ENCODE assay signal across 1 cellular context in the genomic region with DNA sequence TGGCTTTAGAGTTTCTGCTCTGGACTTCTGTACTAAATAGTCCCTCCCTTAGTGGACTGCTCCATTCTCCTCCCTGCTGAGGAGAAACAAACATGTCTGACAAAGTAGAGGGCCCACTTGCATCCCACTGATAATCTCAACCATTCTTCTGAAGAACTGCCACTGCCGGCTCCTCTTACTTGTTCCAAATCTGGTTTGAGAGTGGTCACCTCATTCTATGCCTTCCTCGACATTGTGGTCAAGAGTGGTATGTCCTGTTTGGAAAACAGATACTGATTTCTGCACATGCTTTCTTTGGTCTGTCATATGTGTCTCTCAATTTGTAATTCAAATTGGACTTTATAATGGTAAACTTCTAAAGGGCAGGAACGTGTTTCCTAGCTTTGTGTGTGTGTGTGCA.
TF ChIP-seq lines count a peak whose summit lies in the region.

No MANE protein-coding gene starts in this region.

TF ChIP-seq in K562, 482 proteins besides CTCF, POLR2A, EP300 and RAD21:
- TF ChIP-seq, protein P1, sequence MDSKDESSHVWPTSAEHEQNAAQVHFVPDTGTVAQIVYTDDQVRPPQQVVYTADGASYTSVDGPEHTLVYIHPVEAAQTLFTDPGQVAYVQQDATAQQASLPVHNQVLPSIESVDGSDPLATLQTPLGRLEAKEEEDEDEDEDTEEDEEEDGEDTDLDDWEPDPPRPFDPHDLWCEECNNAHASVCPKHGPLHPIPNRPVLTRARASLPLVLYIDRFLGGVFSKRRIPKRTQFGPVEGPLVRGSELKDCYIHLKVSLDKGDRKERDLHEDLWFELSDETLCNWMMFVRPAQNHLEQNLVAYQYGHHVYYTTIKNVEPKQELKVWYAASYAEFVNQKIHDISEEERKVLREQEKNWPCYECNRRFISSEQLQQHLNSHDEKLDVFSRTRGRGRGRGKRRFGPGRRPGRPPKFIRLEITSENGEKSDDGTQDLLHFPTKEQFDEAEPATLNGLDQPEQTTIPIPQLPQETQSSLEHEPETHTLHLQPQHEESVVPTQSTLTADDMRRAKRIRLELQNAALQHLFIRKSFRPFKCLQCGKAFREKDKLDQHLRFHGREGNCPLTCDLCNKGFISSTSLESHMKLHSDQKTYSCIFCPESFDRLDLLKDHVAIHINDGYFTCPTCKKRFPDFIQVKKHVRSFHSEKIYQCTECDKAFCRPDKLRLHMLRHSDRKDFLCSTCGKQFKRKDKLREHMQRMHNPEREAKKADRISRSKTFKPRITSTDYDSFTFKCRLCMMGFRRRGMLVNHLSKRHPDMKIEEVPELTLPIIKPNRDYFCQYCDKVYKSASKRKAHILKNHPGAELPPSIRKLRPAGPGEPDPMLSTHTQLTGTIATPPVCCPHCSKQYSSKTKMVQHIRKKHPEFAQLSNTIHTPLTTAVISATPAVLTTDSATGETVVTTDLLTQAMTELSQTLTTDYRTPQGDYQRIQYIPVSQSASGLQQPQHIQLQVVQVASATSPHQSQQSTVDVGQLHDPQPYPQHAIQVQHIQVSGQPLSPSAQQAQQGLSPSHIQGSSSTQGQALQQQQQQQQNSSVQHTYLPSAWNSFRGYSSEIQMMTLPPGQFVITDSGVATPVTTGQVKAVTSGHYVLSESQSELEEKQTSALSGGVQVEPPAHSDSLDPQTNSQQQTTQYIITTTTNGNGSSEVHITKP (IDR thresholded peaks at IDR 0.05; ENCODE audit: partially characterized antibody): peak; percentile 87
- TF ChIP-seq ETV6 (IDR thresholded peaks at IDR 0.05; ENCODE audit: borderline replicate concordance in 1 of 2, low read depth in 2 of 2, low read length in 1 of 2) (no peak), ETV6 (CRISPR knock-in tag; IDR thresholded peaks at IDR 0.05; ENCODE audit: borderline replicate concordance) (no peak)
